ENCODE assay signal across 22 cellular contexts in genomic region chr14:45140661-45141187, GRCh38. TPM values are rescaled to one million over a fixed set of nuclear protein-coding genes. Genes with fewer than 3 reads are reported as not detected.
DNase-seq lines count a peak whose midpoint lies in the region; ATAC-seq, FAIRE-seq and TF ChIP-seq lines count a peak whose summit lies in the region.
"Had no signal": no experiment of that assay in that cellular context is flagged by ENCODE, and none has a peak within 500 bp of the region (broad histone marks: within the 10 kb centered on the region; RNA-seq: fewer than 3 reads in every experiment).

No MANE protein-coding gene starts in this region.

- peaks cover 34% of the 10 kb centered on the region for H4K20me1 ChIP-seq in Loucy (ENCODE audit: insufficient read depth, low read length, poor library complexity, severe bottlenecking)

- intact Hi-C loops in dorsolateral prefrontal cortex (cut with DNase I) = no loop called here

- H3K9me2 ChIP-seq in Loucy (replicated peaks; ENCODE audit: low read depth, low read length) = no peaks in the 10 kb centered on the region

- no peaks in the 10 kb centered on the region for H3F3A ChIP-seq in Loucy (ENCODE audit: low read depth)

- ATAC-seq in RWPE2 (ENCODE audit: low read depth) = peak; percentile 29
- peak; percentile 57 for ATAC-seq in foreskin keratinocyte

- H3K27ac ChIP-seq in RWPE2 (ENCODE audit: poor library complexity, severe bottlenecking) (peak overlapping the region; percentile 29), foreskin keratinocyte (no peak overlapping the region), dorsolateral prefrontal cortex (no peak overlapping the region)
- H3K27ac ChIP-seq: BLaER1 treated with 17β-estradiol and CSF1 and Interleukin-3, amounts not matched to agents 10 nM and 100 nM; PC-9 had no signal

- no peak for TF ChIP-seq CTCF in Loucy (conservative IDR thresholded peaks at IDR 0.05; ENCODE audit: low read length)
- no peak for TF ChIP-seq CTCF in RWPE2 (IDR thresholded peaks at IDR 0.05; ENCODE audit: poor library complexity, severe bottlenecking)
- TF ChIP-seq CTCF in foreskin keratinocyte (conservative IDR thresholded peaks at IDR 0.05) = no peak
- no peak for TF ChIP-seq CTCF in dorsolateral prefrontal cortex (IDR thresholded peaks at IDR 0.05 in 54 of 56, conservative IDR thresholded peaks at IDR 0.05 in 2 of 56; ENCODE audit: low read depth in 1 of 56, partially characterized antibody in 56 of 56)

- H3K9me3 ChIP-seq in Loucy (ENCODE audit: insufficient read depth, low read depth, low read length) = no peaks in the 10 kb centered on the region
- H3K9me3 ChIP-seq in RWPE2 (ENCODE audit: severe bottlenecking) = no peaks in the 10 kb centered on the region
- H3K9me3 ChIP-seq: Caco-2 had no signal

- H2AFZ ChIP-seq in Loucy (ENCODE audit: low read length) = no peak overlapping the region
- H2AFZ ChIP-seq: PC-9 had no signal

- H3K4me3 ChIP-seq in Loucy (ENCODE audit: low read length, poor library complexity, severe bottlenecking) (peak overlapping the region; percentile 98), RWPE2 (ENCODE audit: severe bottlenecking) (no peak overlapping the region), dorsolateral prefrontal cortex (no peak overlapping the region)
- H3K4me3 ChIP-seq: BLaER1 treated with 17β-estradiol and CSF1 and Interleukin-3, amounts not matched to agents 10 nM and 100 nM; PC-9 had no signal

- DNase-seq in ELR (ENCODE audit: low read depth) (peak; percentile 8), RWPE2 (ENCODE audit: low spot score) (no peak), foreskin keratinocyte (peak; percentile 40 to 74), dorsolateral prefrontal cortex (no peak), RCC 7860 (ENCODE audit: low spot score) (no peak), activated gamma-delta T cell (lab: John Stamatoyannopoulos, UW) (no peak), Kasumi-1 (lab: John Stamatoyannopoulos, UW) (no peak)
- DNase-seq: Caco-2; CD4-positive, alpha-beta memory T cell; DMS 273 treated with DMSO at 0.1 percent for 48 hours; GDM1; GOT3; IMR-90; NCI-H1105; NCI-H1694 treated with DMSO at 0.1 percent for 48 hours; NCI-H2081 treated with DMSO at 0.1 percent for 48 hours; NCI-H446; NCI-H526 treated with DMSO at 0.1 percent for 48 hours; PC-9 had no signal

- H3K4me2 ChIP-seq in Loucy (ENCODE audit: low read depth, low read length, poor library complexity, severe bottlenecking) = peak overlapping the region; percentile 94
- H3K4me2 ChIP-seq: BLaER1 treated with 17β-estradiol and CSF1 and Interleukin-3, amounts not matched to agents 10 nM and 100 nM; PC-9 had no signal

- no peaks in the 10 kb centered on the region; the same call in 1 of the 2 replicates for H3K36me3 ChIP-seq in Loucy (ENCODE audit: insufficient read depth, low read length)
- peaks cover 18% of the 10 kb centered on the region for H3K36me3 ChIP-seq in RWPE2 (ENCODE audit: low read depth)

- H3K79me2 ChIP-seq in Loucy (ENCODE audit: insufficient read depth, low read length) = peaks cover 60% of the 10 kb centered on the region

- H3K4me1 ChIP-seq in Loucy (ENCODE audit: insufficient read depth, low read length, poor library complexity, severe bottlenecking) = peaks cover 32% of the 10 kb centered on the region
- H3K4me1 ChIP-seq in RWPE2 (ENCODE audit: insufficient read depth, poor library complexity, severe bottlenecking) = peaks cover 25% of the 10 kb centered on the region
- peaks cover 16% of the 10 kb centered on the region for H3K4me1 ChIP-seq in foreskin keratinocyte

- H3K27me3 ChIP-seq in Loucy (ENCODE audit: insufficient read depth, low read length, poor library complexity, severe bottlenecking) (no peaks in the 10 kb centered on the region), RWPE2 (ENCODE audit: insufficient read depth, poor library complexity, severe bottlenecking) (no peaks in the 10 kb centered on the region), foreskin keratinocyte (no peaks in the 10 kb centered on the region), dorsolateral prefrontal cortex (no peaks in the 10 kb centered on the region)
- H3K27me3 ChIP-seq: BLaER1 treated with 17β-estradiol and CSF1 and Interleukin-3, amounts not matched to agents 10 nM and 100 nM had no signal

- FAIRE-seq in RCC 7860 (lab: Jason Lieb, UNC) = no peak
- FAIRE-seq: HTR-8/SVneo had no signal

- no peak overlapping the region for H3K9ac ChIP-seq in Loucy (ENCODE audit: low read depth, low read length, poor library complexity, severe bottlenecking)
- H3K9ac ChIP-seq: BLaER1 treated with 17β-estradiol and CSF1 and Interleukin-3, amounts not matched to agents 10 nM and 100 nM had no signal

RNA-seq across cellular contexts. Expression of gene FANCM, which starts 5.0 kb away (rescaled TPM):
- total RNA-seq in foreskin keratinocyte (7.6 and 9.4 TPM in 2 replicates), dorsolateral prefrontal cortex (10 to 100 TPM in 25 of 120 experiments, 1 to 10 TPM in 95; 3.2 to 15.3 (median 8.3) TPM)
- polyA plus RNA-seq in foreskin keratinocyte = 3.3 and 5.7 TPM in 2 replicates

RNA-seq across cellular contexts. Expression of gene FKBP3, which starts 6.4 kb away (rescaled TPM):
- total RNA-seq in foreskin keratinocyte = 60.3 and 69.0 TPM in 2 replicates
- 90.3 and 102 TPM in 2 replicates for polyA plus RNA-seq in foreskin keratinocyte
- total RNA-seq in dorsolateral prefrontal cortex = 100 to 1,000 TPM in 88 of 120 experiments, 10 to 100 TPM in 32; 78.1 to 143 (median 109) TPM

RNA-seq across cellular contexts. Expression of gene PRPF39, which starts 56.8 kb away (rescaled TPM):
- total RNA-seq in foreskin keratinocyte (19.7 and 20.7 TPM in 2 replicates), dorsolateral prefrontal cortex (10 to 100 TPM; 39.6 to 77.7 (median 57.3) TPM)
- 7.5 and 9.3 TPM in 2 replicates for polyA plus RNA-seq in foreskin keratinocyte

Comparison
In these comparisons a context has a peak if more than half of its experiments do, and no peak if none do; other contexts are left out.
1. DNase-seq: peak in ELR (single experiment) and foreskin keratinocyte (2 of 2); none in RWPE2 (single experiment), dorsolateral prefrontal cortex (0 of 10), RCC 7860 (single experiment), activated gamma-delta T cell (single experiment) and Kasumi-1 (0 of 2).